Comparison of ENCODE assay signal across 9 cellular contexts in the genomic region with DNA sequence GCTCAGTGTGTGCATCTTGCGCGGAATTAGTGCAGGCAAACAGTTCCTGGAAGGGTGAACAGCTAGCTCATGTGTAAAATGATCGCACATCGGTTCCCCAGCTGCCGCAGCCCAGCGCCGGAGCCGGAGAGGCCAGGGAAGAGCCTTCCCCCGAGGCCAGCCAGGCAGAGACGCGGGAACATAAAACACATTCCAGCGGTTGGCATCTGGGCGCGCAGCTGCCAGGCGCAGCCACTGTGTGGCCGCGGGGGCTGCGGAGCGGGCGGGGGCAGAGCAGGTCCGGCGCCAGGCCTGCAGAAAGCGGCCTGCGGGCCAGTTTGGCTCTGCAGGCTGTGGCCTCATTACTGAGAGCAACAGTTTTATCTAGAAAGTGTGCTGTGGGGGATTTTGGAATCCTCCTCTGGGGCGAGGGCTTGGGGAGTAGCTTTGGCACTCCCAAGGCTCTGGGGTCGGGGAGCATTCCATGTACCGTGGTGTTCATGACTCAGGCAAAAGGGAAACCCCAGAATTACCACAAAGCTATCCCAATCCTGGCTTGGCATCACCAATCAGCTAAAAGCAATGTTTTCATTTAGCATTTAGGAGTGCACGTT.
DNase-seq lines count a peak whose midpoint lies in the region; ATAC-seq, FAIRE-seq and TF ChIP-seq lines count a peak whose summit lies in the region.
"Had no signal": no experiment of that assay in that cellular context is flagged by ENCODE, and none has a peak within 500 bp of the region (broad histone marks: within the 10 kb centered on the region; RNA-seq: fewer than 3 reads in every experiment).

No MANE protein-coding gene starts in this region.

- no peak overlapping the region for H3K27ac ChIP-seq in OCI-LY3 (ENCODE audit: low read length)
- H3K27ac ChIP-seq in esophagus muscularis mucosa (replicated peaks in 1 of 4), result no peak overlapping the region
- no peak overlapping the region for H3K27ac ChIP-seq in kidney (ENCODE audit: low read depth in 2 of 2, low read length in 2 of 2)
- H3K27ac ChIP-seq: Peyer's patch had no signal

- no peak for ATAC-seq in activated CD4-positive, alpha-beta T cell treated with anti-CD3 and anti-CD28 coated beads for 36 hours

- H3K27me3 ChIP-seq in OCI-LY3 (ENCODE audit: low read depth, low read length) (no peaks in the 10 kb centered on the region), esophagus muscularis mucosa (peaks cover 0 to 12% (median 0%) of the 10 kb centered on the region in 4 donors)
- H3K27me3 ChIP-seq: Peyer's patch had no signal

- H3K4me3 Mint-ChIP-seq in neural crest cell, result peak overlapping the region; percentile 54
- H3K4me3 Mint-ChIP-seq in activated CD4-positive, alpha-beta T cell treated with anti-CD3 and anti-CD28 coated beads for 36 hours, result no peak overlapping the region
- H3K4me3 Mint-ChIP-seq in activated CD4-positive, alpha-beta memory T cell treated with anti-CD3 and anti-CD28 coated beads for 36 hours, result no peak overlapping the region

- intact Hi-C loops in esophagus muscularis mucosa (cut with DNase I) (no loop called here), kidney (cut with DNase I) (no loop called here)
- intact Hi-C loops in activated CD4-positive, alpha-beta T cell treated with anti-CD3 and anti-CD28 coated beads for 36 hours (cut with DNase I, micrococcal nuclease), result no loop called here
- intact Hi-C loops in activated CD4-positive, alpha-beta memory T cell treated with anti-CD3 and anti-CD28 coated beads for 36 hours (cut with micrococcal nuclease), result no loop called here

- H3K9me3 ChIP-seq in OCI-LY3 (ENCODE audit: insufficient read depth, low read length) (no peaks in the 10 kb centered on the region), esophagus muscularis mucosa (no peaks in the 10 kb centered on the region), kidney (ENCODE audit: control insufficient read depth in 1 of 2, low read length in 2 of 2) (no peaks in the 10 kb centered on the region)
- H3K9me3 ChIP-seq: Peyer's patch had no signal

- no peaks in the 10 kb centered on the region for H3K79me2 ChIP-seq in OCI-LY3 (ENCODE audit: low read length)

- peak overlapping the region; percentile 60 for H3K4me2 ChIP-seq in OCI-LY3 (ENCODE audit: low read length)

- WGBS in esophagus muscularis mucosa, result 53% methylated on average over 4 of the region's 28 CpGs

- no peaks in the 10 kb centered on the region for H3K36me3 Mint-ChIP-seq in neural crest cell (ENCODE audit: low read depth)
- H3K36me3 Mint-ChIP-seq in activated CD4-positive, alpha-beta T cell treated with anti-CD3 and anti-CD28 coated beads for 36 hours (ENCODE audit: low read depth), result no peaks in the 10 kb centered on the region
- H3K36me3 Mint-ChIP-seq in activated CD4-positive, alpha-beta memory T cell treated with anti-CD3 and anti-CD28 coated beads for 36 hours, result no peaks in the 10 kb centered on the region

- H3K9ac ChIP-seq in OCI-LY3 (ENCODE audit: low read length) (peak overlapping the region; percentile 14; the same call in 1 of the 2 replicates), kidney (ENCODE audit: low read length in 2 of 2) (no peak overlapping the region)

- peak overlapping the region; percentile 67 for H3K27ac Mint-ChIP-seq in neural crest cell (ENCODE audit: unreplicated experiment)
- no peak overlapping the region for H3K27ac Mint-ChIP-seq in activated CD4-positive, alpha-beta T cell treated with anti-CD3 and anti-CD28 coated beads for 36 hours
- no peak overlapping the region for H3K27ac Mint-ChIP-seq in activated CD4-positive, alpha-beta memory T cell treated with anti-CD3 and anti-CD28 coated beads for 36 hours

- no peak for TF ChIP-seq POLR2A in esophagus muscularis mucosa (IDR thresholded peaks at IDR 0.05; ENCODE audit: low read depth)

- H3K4me1 Mint-ChIP-seq in neural crest cell, result peaks cover 45% of the 10 kb centered on the region
- H3K4me1 Mint-ChIP-seq in activated CD4-positive, alpha-beta T cell treated with anti-CD3 and anti-CD28 coated beads for 36 hours, result peaks cover 3% of the 10 kb centered on the region
- peaks cover 4% of the 10 kb centered on the region for H3K4me1 Mint-ChIP-seq in activated CD4-positive, alpha-beta memory T cell treated with anti-CD3 and anti-CD28 coated beads for 36 hours (ENCODE audit: low read depth)

- CTCF ChIA-PET in activated CD4-positive, alpha-beta T cell treated with anti-CD3 and anti-CD28 coated beads for 36 hours (lab: Charles Lee), result no interaction called here
- CTCF ChIA-PET in activated CD4-positive, alpha-beta memory T cell treated with anti-CD3 and anti-CD28 coated beads for 36 hours (lab: Charles Lee), result interaction anchor here (1.0 to 1.5 kb wide), 3 partner anchors 12 to 619 kb away, joined by 3 to 4 read pairs (median 3); no protein-coding TSS in a partner anchor

- H3K4me3 ChIP-seq in OCI-LY3 (ENCODE audit: low read length) (peak overlapping the region; percentile 62), esophagus muscularis mucosa (peak overlapping the region; percentile 34 to 42 (median 38)), kidney (ENCODE audit: low read length in 2 of 2) (no peak overlapping the region)

- POLR2A ChIA-PET in activated CD4-positive, alpha-beta T cell treated with anti-CD3 and anti-CD28 coated beads for 36 hours (lab: Charles Lee), result no interaction called here
- POLR2A ChIA-PET in activated CD4-positive, alpha-beta memory T cell treated with anti-CD3 and anti-CD28 coated beads for 36 hours (lab: Charles Lee), result no interaction called here

- no peak for FAIRE-seq in kidney (lab: Jason Lieb, UNC)

- DNase-seq in AG20443 (ENCODE audit: low spot score) (peak; percentile 87), esophagus muscularis mucosa (ENCODE audit: extremely low spot score) (no peak), neural crest cell (ENCODE audit: low read depth, low spot score) (peak; percentile 37), kidney (no peak)
- DNase-seq in activated CD4-positive, alpha-beta T cell treated with anti-CD3 and anti-CD28 coated beads for 36 hours, result no peak
- no peak for DNase-seq in activated naive CD4-positive, alpha-beta T cell (lab: John Stamatoyannopoulos, UW)
- DNase-seq in activated CD4-positive, alpha-beta memory T cell treated with anti-CD3 and anti-CD28 coated beads for 36 hours, result no peak
- DNase-seq: Peyer's patch had no signal

- H3K27me3 Mint-ChIP-seq in neural crest cell (ENCODE audit: low read depth), result peaks cover 3% of the 10 kb centered on the region
- peaks cover 5% of the 10 kb centered on the region for H3K27me3 Mint-ChIP-seq in activated CD4-positive, alpha-beta T cell treated with anti-CD3 and anti-CD28 coated beads for 36 hours
- peaks cover 5% of the 10 kb centered on the region for H3K27me3 Mint-ChIP-seq in activated CD4-positive, alpha-beta memory T cell treated with anti-CD3 and anti-CD28 coated beads for 36 hours

- no peak for TF ChIP-seq EP300 in esophagus muscularis mucosa (IDR thresholded peaks at IDR 0.05)

- H3K4me1 ChIP-seq in OCI-LY3 (ENCODE audit: low read length) (peaks cover 25% of the 10 kb centered on the region), esophagus muscularis mucosa (peaks cover 0 to 9% (median 7%) of the 10 kb centered on the region in 4 donors), kidney (ENCODE audit: control insufficient read depth in 1 of 2, insufficient read depth in 1 of 2, low read depth in 1 of 2, low read length in 2 of 2) (peaks cover 0 to 2% of the 10 kb centered on the region in 2 donors)
- H3K4me1 ChIP-seq: Peyer's patch had no signal

- no peaks in the 10 kb centered on the region for H3K36me3 ChIP-seq in OCI-LY3 (replicated peaks; ENCODE audit: low read depth, low read length)
- H3K36me3 ChIP-seq in esophagus muscularis mucosa, result no peaks in the 10 kb centered on the region
- H3K36me3 ChIP-seq in kidney (ENCODE audit: control insufficient read depth in 1 of 2, insufficient read depth in 2 of 2, low read length in 2 of 2), result no peaks in the 10 kb centered on the region
- H3K36me3 ChIP-seq: Peyer's patch had no signal

- TF ChIP-seq CTCF in OCI-LY3 (IDR thresholded peaks at IDR 0.05; ENCODE audit: low read depth, low read length) (no peak), esophagus muscularis mucosa (IDR thresholded peaks at IDR 0.05) (no peak), neural crest cell (conservative IDR thresholded peaks at IDR 0.05) (no peak), kidney (IDR thresholded peaks at IDR 0.05; ENCODE audit: borderline replicate concordance, extremely low read depth, insufficient read depth) (no peak)

- peak overlapping the region; percentile 53; the same call in 1 of the 2 replicates for H2AFZ ChIP-seq in OCI-LY3 (ENCODE audit: low read depth, low read length)

- no peaks in the 10 kb centered on the region for H3K9me3 Mint-ChIP-seq in neural crest cell
- H3K9me3 Mint-ChIP-seq in activated CD4-positive, alpha-beta T cell treated with anti-CD3 and anti-CD28 coated beads for 36 hours (ENCODE audit: low read depth), result no peaks in the 10 kb centered on the region
- no peaks in the 10 kb centered on the region for H3K9me3 Mint-ChIP-seq in activated CD4-positive, alpha-beta memory T cell treated with anti-CD3 and anti-CD28 coated beads for 36 hours

- H4K20me1 ChIP-seq in OCI-LY3 (ENCODE audit: insufficient read depth, low read length), result no peaks in the 10 kb centered on the region

Comparison
In these comparisons a context has a peak if more than half of its experiments do, and no peak if none do; other contexts are left out.
1. DNase-seq: peak in AG20443 (single experiment) and neural crest cell (single experiment); none in esophagus muscularis mucosa (single experiment), activated CD4-positive, alpha-beta T cell treated with anti-CD3 and anti-CD28 coated beads for 36 hours (single experiment), activated naive CD4-positive, alpha-beta T cell (0 of 4), kidney (single experiment) and activated CD4-positive, alpha-beta memory T cell treated with anti-CD3 and anti-CD28 coated beads for 36 hours (single experiment).
2. H3K4me3 ChIP-seq: peak in OCI-LY3 (single experiment) and esophagus muscularis mucosa (4 of 4); none in kidney (0 of 2).